20 cellular contexts compared by ENCODE assay signal in the genomic region with DNA sequence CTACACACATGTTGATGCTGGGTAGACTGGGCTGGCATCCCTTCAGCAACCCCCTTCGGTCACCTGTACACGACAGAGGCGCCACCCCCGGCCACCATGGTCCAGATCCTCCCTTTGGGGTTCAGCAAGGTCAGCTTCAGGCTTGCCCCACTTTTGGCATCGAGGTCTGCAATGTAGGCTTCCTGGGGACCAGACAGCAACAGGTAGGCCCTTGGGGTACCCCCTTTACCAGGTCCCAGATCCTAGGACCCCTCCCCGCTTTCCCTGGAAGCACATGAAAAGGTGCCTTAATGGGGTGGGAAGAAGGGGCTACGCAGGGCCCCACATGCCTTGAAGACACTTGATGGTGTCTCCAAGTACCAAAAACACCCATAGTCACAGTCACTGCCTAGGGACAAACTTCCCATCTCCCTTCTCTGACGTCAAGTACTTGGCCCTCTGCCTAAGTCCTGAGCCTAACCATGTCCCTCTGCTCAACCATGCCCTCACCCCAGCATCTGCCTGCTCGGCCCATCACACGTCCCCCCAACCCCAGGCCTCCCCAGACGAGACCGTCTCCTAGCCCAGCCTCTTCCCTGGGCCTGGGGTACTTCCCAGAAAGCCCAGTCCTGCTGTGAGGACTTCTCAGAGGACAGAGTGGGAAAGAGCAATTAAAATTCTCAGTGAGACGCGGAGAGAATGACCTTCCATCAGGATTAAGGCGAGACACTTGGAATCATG. TPM values are rescaled to one million over a fixed set of nuclear protein-coding genes. Genes with fewer than 3 reads are reported as not detected.
DNase-seq lines count a peak whose midpoint lies in the region; ATAC-seq and TF ChIP-seq lines count a peak whose summit lies in the region.
"Had no signal": no experiment of that assay in that cellular context is flagged by ENCODE, and none has a peak within 500 bp of the region (broad histone marks: within the 10 kb centered on the region; RNA-seq: fewer than 3 reads in every experiment).

No MANE protein-coding gene starts in this region.

- H3K27me3 ChIP-seq in AG04450 (ENCODE audit: control insufficient read depth, insufficient read depth, low read length) (no peaks in the 10 kb centered on the region), endocrine pancreas (ENCODE audit: control insufficient read depth, insufficient read depth, low read length) (no peaks in the 10 kb centered on the region), osteoblast (ENCODE audit: insufficient read depth, low read length) (no peaks in the 10 kb centered on the region)
- H3K27me3 ChIP-seq: ascending aorta, esophagus squamous epithelium, tibial nerve had no signal

- peaks cover 54% of the 10 kb centered on the region for H3K79me2 ChIP-seq in osteoblast (ENCODE audit: insufficient read depth, low read length)

- H3K9me3 ChIP-seq in AG04450 (ENCODE audit: control insufficient read depth, insufficient read depth, low read length) (no peaks in the 10 kb centered on the region), endocrine pancreas (ENCODE audit: control insufficient read depth, low read length) (no peaks in the 10 kb centered on the region), osteoblast (ENCODE audit: low read depth, low read length) (no peaks in the 10 kb centered on the region)
- H3K9me3 ChIP-seq: ascending aorta, esophagus squamous epithelium, tibial nerve had no signal

- TF ChIP-seq CTCF in AG04450 (IDR thresholded peaks at IDR 0.05; ENCODE audit: low read depth, low read length) (no peak), osteoblast (IDR thresholded peaks at IDR 0.05; ENCODE audit: extremely low read depth, low read depth, low read length) (no peak)

- CTCF ChIA-PET in AG04450 (lab: Charles Lee): no interaction called here

- peak overlapping the region; percentile 23 for H3K4me2 ChIP-seq in osteoblast (ENCODE audit: insufficient read depth, low read length)
- H3K4me2 ChIP-seq: GM23338 had no signal

- peak overlapping the region; percentile 65 for H3K27ac ChIP-seq in AG04450 (ENCODE audit: low read depth, low read length)
- H3K27ac ChIP-seq in osteoblast (ENCODE audit: low read depth, low read length): peak overlapping the region; percentile 80
- H3K27ac ChIP-seq: ascending aorta, esophagus squamous epithelium had no signal

- H3K4me3 ChIP-seq in AG04450 (ENCODE audit: low read depth, low read length) (no peak overlapping the region), endocrine pancreas (ENCODE audit: control insufficient read depth, insufficient read depth, low read length) (no peak overlapping the region), osteoblast (ENCODE audit: insufficient read depth, low read length) (peak overlapping the region; percentile 10)
- H3K4me3 ChIP-seq: ascending aorta, esophagus squamous epithelium, GM23338, tibial nerve had no signal

- H3K4me1 ChIP-seq in endocrine pancreas (ENCODE audit: control insufficient read depth, insufficient read depth, low read length) (peaks cover 12% of the 10 kb centered on the region), osteoblast (ENCODE audit: insufficient read depth, low read length) (peaks cover 39% of the 10 kb centered on the region)
- H3K4me1 ChIP-seq: ascending aorta, esophagus squamous epithelium, tibial nerve had no signal

- no peak for DNase-seq in AG04450 (ENCODE audit: low read depth, low spot score)
- DNase-seq in M059J (ENCODE audit: low read depth): peak; percentile 52
- DNase-seq in osteoblast (ENCODE audit: insufficient read length, low spot score, missing footprints): peak; percentile 57
- DNase-seq in activated gamma-delta T cell (lab: John Stamatoyannopoulos, UW): no peak
- no peak for DNase-seq in NOMO-1 treated with dmso at 0.1 percent for 144 hours (lab: John Stamatoyannopoulos, UW; ENCODE audit: unreplicated experiment)
- no peak for DNase-seq in ACHN
- DNase-seq: activated CD8-positive, alpha-beta T cell treated with anti-CD3 and anti-CD28 coated beads for 36 hours; DMS 273 treated with DMSO at 0.1 percent for 48 hours; esophagus squamous epithelium; MV-4-11; naive B cell; stimulated activated CD4-positive, alpha-beta T cell treated with anti-CD3 and anti-CD28 coated beads, Interleukin-2, amount 100 ng/mL, for 48 hours; stimulated activated CD8-positive, alpha-beta memory T cell treated with anti-CD3 and anti-CD28 coated beads, Interleukin-4, amount 100 ng/mL, for 48 hours had no signal

- no peak overlapping the region for H2AFZ ChIP-seq in osteoblast (ENCODE audit: low read length)
- H2AFZ ChIP-seq: GM23338 had no signal

- in situ Hi-C loops in ACHN (cut with HindIII; ENCODE audit: low pct_ligation_motif_present, low pct_unique_long_range_greater_than_20kb, low sequenced_read_pairs): no loop called here

- peaks cover 7% of the 10 kb centered on the region for H3K36me3 ChIP-seq in endocrine pancreas (ENCODE audit: control insufficient read depth, insufficient read depth, low read length)
- peaks cover 87% of the 10 kb centered on the region for H3K36me3 ChIP-seq in osteoblast (ENCODE audit: insufficient read depth, low read length)

- ATAC-seq in HG03135 (IDR thresholded peaks at IDR 0.05; ENCODE audit: unreplicated experiment): no peak
- ATAC-seq: activated CD8-positive, alpha-beta T cell treated with anti-CD3 and anti-CD28 coated beads for 36 hours; activated T-helper 17 cell treated with anti-CD3 and anti-CD28 coated beads, Interleukin-2, amount 50 U/mL, for 72 hours; GM23338; left lobe of liver had no signal

- H3K9ac ChIP-seq in endocrine pancreas (ENCODE audit: control insufficient read depth, insufficient read depth, low read length): peak overlapping the region; percentile 11

- H4K20me1 ChIP-seq in osteoblast (ENCODE audit: insufficient read depth, low read length): peaks cover 19% of the 10 kb centered on the region

- POLR2A ChIA-PET in AG04450 (lab: Yijun Ruan, JAX): interaction anchor here (0.7 to 2.6 kb wide), 4 partner anchors 11 to 24 kb away, joined by 4 to 18 read pairs (median 10); partner anchors contain the start of genes ACLY and ODAD4

RNA-seq across cellular contexts. Expression of gene ACLY, which starts 12.1 kb away (rescaled TPM):
- 161 and 163 TPM in 2 replicates for polyA plus RNA-seq in AG04450 (2011; rRNA removed)
- polyA minus RNA-seq in AG04450 (2011; rRNA and poly(A)+ RNA removed): 273 and 347 TPM in 2 replicates
- 103 and 151 TPM in 2 replicates for total RNA-seq in M059J (2014; rRNA removed; shearing (Covaris generic))
- total RNA-seq in osteoblast: 271 and 273 TPM in 2 replicates

RNA-seq across cellular contexts. Expression of gene ODAD4, which starts 23.8 kb away (rescaled TPM):
- 0.47 and 0.56 TPM in 2 replicates for polyA plus RNA-seq in AG04450 (2011; rRNA removed)
- polyA minus RNA-seq in AG04450 (2011; rRNA and poly(A)+ RNA removed): 0.74 and 2.0 TPM in 2 replicates
- total RNA-seq in M059J (2014; rRNA removed; shearing (Covaris generic)): 0.27 and 1.7 TPM in 2 replicates
- total RNA-seq in osteoblast: 1.1 and 1.5 TPM in 2 replicates
- total RNA-seq: ascending aorta had no signal

RNA-seq across cellular contexts. Expression of gene KLHL11, which starts 41.4 kb away (rescaled TPM):
- 7.6 and 9.3 TPM in 2 replicates for polyA plus RNA-seq in AG04450 (2011; rRNA removed)
- polyA minus RNA-seq in AG04450 (2011; rRNA and poly(A)+ RNA removed): 28.0 and 39.1 TPM in 2 replicates
- 12.1 and 17.1 TPM in 2 replicates for total RNA-seq in M059J (2014; rRNA removed; shearing (Covaris generic))
- 28.6 and 34.7 TPM in 2 replicates for total RNA-seq in osteoblast

RNA-seq across cellular contexts. Expression of gene CNP, which starts 60.0 kb away (rescaled TPM):
- 53.0 and 85.7 TPM in 2 replicates for polyA plus RNA-seq in AG04450 (2011; rRNA removed)
- polyA minus RNA-seq in AG04450 (2011; rRNA and poly(A)+ RNA removed): 126 and 219 TPM in 2 replicates
- total RNA-seq in M059J (2014; rRNA removed; shearing (Covaris generic)): 65.8 and 108 TPM in 2 replicates
- 87.6 and 96.4 TPM in 2 replicates for total RNA-seq in osteoblast

Comparison
In these comparisons a context has a peak if more than half of its experiments do, and no peak if none do; other contexts are left out.
1. DNase-seq: peak in M059J (single experiment) and osteoblast (single experiment); none in AG04450 (single experiment), activated gamma-delta T cell (single experiment), NOMO-1 treated with dmso at 0.1 percent for 144 hours (single experiment) and ACHN (single experiment).